ENCODE assay signal across 10 cellular contexts in genomic region chr20:1323830-1324597, GRCh38. TPM values are rescaled to one million over a fixed set of nuclear protein-coding genes. Genes with fewer than 3 reads are reported as not detected.
DNase-seq lines count a peak whose midpoint lies in the region; ATAC-seq, FAIRE-seq and TF ChIP-seq lines count a peak whose summit lies in the region.
"Had no signal": no experiment of that assay in that cellular context is flagged by ENCODE, and none has a peak within 500 bp of the region (broad histone marks: within the 10 kb centered on the region; RNA-seq: fewer than 3 reads in every experiment).

No MANE protein-coding gene starts in this region.

- FAIRE-seq in RCC 7860 (lab: Jason Lieb, UNC), result no peak
- FAIRE-seq: small intestine had no signal

- H3K4me1 ChIP-seq in GM23338 (ENCODE audit: insufficient read depth) (peaks cover 7% of the 10 kb centered on the region), skeletal muscle satellite cell (ENCODE audit: control insufficient read depth, insufficient read depth, low read length) (peaks cover 70% of the 10 kb centered on the region)

- no peak overlapping the region for H3K27ac ChIP-seq in GM23338 (ENCODE audit: low read depth)
- peak overlapping the region; percentile 92 for H3K27ac ChIP-seq in VCaP

- H3K4me2 ChIP-seq in GM23338, result peak overlapping the region; percentile 88; the same call in 1 of the 2 replicates
- peak overlapping the region; percentile 93 for H3K4me2 ChIP-seq in skeletal muscle satellite cell (ENCODE audit: low read length)

- DNase-seq in GM23338 (ENCODE audit: low spot score) (no peak), left cardiac atrium (peak; percentile 16), RCC 7860 (ENCODE audit: low spot score) (no peak), NCI-H2029 treated with DMSO at 0.1 percent for 48 hours (lab: John Stamatoyannopoulos, UW) (no peak)
- DNase-seq: NCI-H2081 treated with DMSO at 0.1 percent for 48 hours, small intestine had no signal

- no peak overlapping the region for H3K4me3 Mint-ChIP-seq in GM23338
- H3K4me3 Mint-ChIP-seq: stimulated activated memory B cell treated with anti-CD40 and anti-IgM and Interleukin-4, amounts not matched to agents 10 μg/mL and 1 μg/mL and 100 μg/mL, for 72 hours had no signal

- H3F3A ChIP-seq in GM23338 (replicated peaks; ENCODE audit: low read depth), result no peaks in the 10 kb centered on the region

- H2AFZ ChIP-seq in GM23338, result no peak overlapping the region

- ATAC-seq in GM23338, result no peak
- ATAC-seq in left cardiac atrium, result no peak
- ATAC-seq in GM18858 (IDR thresholded peaks at IDR 0.05; ENCODE audit: unreplicated experiment), result no peak

- H3K79me2 ChIP-seq in GM23338 (replicated peaks; ENCODE audit: insufficient read depth), result peaks cover 33% of the 10 kb centered on the region

- H3K36me3 ChIP-seq in GM23338 (ENCODE audit: insufficient read depth) (no peaks in the 10 kb centered on the region), skeletal muscle satellite cell (ENCODE audit: insufficient read depth, low read length) (no peaks in the 10 kb centered on the region)

- H3K9me2 ChIP-seq in GM23338 (ENCODE audit: insufficient read depth), result no peaks in the 10 kb centered on the region

- peaks cover 7% of the 10 kb centered on the region for H3K27me3 Mint-ChIP-seq in GM23338 (ENCODE audit: insufficient read depth, low read depth, poor library complexity)
- H3K27me3 Mint-ChIP-seq: stimulated activated memory B cell treated with anti-CD40 and anti-IgM and Interleukin-4, amounts not matched to agents 10 μg/mL and 1 μg/mL and 100 μg/mL, for 72 hours had no signal

- H3K27ac Mint-ChIP-seq in GM23338, result no peak overlapping the region
- H3K27ac Mint-ChIP-seq: stimulated activated memory B cell treated with anti-CD40 and anti-IgM and Interleukin-4, amounts not matched to agents 10 μg/mL and 1 μg/mL and 100 μg/mL, for 72 hours had no signal

- TF ChIP-seq CTCF in GM23338 (conservative IDR thresholded peaks at IDR 0.05; ENCODE audit: low read depth in 2 of 2), result no peak
- TF ChIP-seq CTCF in VCaP (conservative IDR thresholded peaks at IDR 0.05), result no peak

- intact Hi-C loops in left cardiac atrium (cut with DNase I), result loop anchor here (1.0 to 5.0 kb wide), 2 partner anchors 63 to 68 kb away; no protein-coding TSS in a partner anchor

- no peaks in the 10 kb centered on the region for H3K9me3 Mint-ChIP-seq in GM23338
- H3K9me3 Mint-ChIP-seq: stimulated activated memory B cell treated with anti-CD40 and anti-IgM and Interleukin-4, amounts not matched to agents 10 μg/mL and 1 μg/mL and 100 μg/mL, for 72 hours had no signal

- peaks cover 8% of the 10 kb centered on the region; the same call in 2 of the 3 replicates for H3K4me1 Mint-ChIP-seq in GM23338
- H3K4me1 Mint-ChIP-seq: stimulated activated memory B cell treated with anti-CD40 and anti-IgM and Interleukin-4, amounts not matched to agents 10 μg/mL and 1 μg/mL and 100 μg/mL, for 72 hours had no signal

- H3K4me3 ChIP-seq in GM23338 (no peak overlapping the region), skeletal muscle satellite cell (ENCODE audit: low read length) (peak overlapping the region; percentile 85)

- no peaks in the 10 kb centered on the region; the same call in 1 of the 3 replicates for H3K36me3 Mint-ChIP-seq in GM23338 (ENCODE audit: low read depth)
- H3K36me3 Mint-ChIP-seq: stimulated activated memory B cell treated with anti-CD40 and anti-IgM and Interleukin-4, amounts not matched to agents 10 μg/mL and 1 μg/mL and 100 μg/mL, for 72 hours had no signal

- no peaks in the 10 kb centered on the region for H3K9me3 ChIP-seq in skeletal muscle satellite cell (replicated peaks; ENCODE audit: low read length)

- H3K27me3 ChIP-seq in GM23338 (ENCODE audit: insufficient read depth) (no peaks in the 10 kb centered on the region), skeletal muscle satellite cell (ENCODE audit: control insufficient read depth, insufficient read depth, low read length) (no peaks in the 10 kb centered on the region)

- H3K9ac ChIP-seq in skeletal muscle satellite cell (ENCODE audit: low read depth, low read length), result peak overlapping the region; percentile 100

- peaks cover 16% of the 10 kb centered on the region; the same call in 1 of the 2 replicates for H4K20me1 ChIP-seq in GM23338 (replicated peaks; ENCODE audit: insufficient read depth)

TF ChIP-seq in GM23338, 12 proteins besides CTCF, POLR2A, EP300 and RAD21 (continues in another document):
- TF ChIP-seq JUNB (IDR thresholded peaks at IDR 0.05; ENCODE audit: unreplicated experiment), result no peak
- TF ChIP-seq ZNF114 (CRISPR knock-in tag; IDR thresholded peaks at IDR 0.05), result no peak
- TF ChIP-seq EZH2 (IDR thresholded peaks at IDR 0.05; ENCODE audit: low read depth, unreplicated experiment), result no peak
- no peak for TF ChIP-seq ZNF331 (CRISPR knock-in tag; IDR thresholded peaks at IDR 0.05; ENCODE audit: low read depth)
- no peak for TF ChIP-seq STAT1 (IDR thresholded peaks at IDR 0.05; ENCODE audit: unreplicated experiment)
- TF ChIP-seq, protein P1, sequence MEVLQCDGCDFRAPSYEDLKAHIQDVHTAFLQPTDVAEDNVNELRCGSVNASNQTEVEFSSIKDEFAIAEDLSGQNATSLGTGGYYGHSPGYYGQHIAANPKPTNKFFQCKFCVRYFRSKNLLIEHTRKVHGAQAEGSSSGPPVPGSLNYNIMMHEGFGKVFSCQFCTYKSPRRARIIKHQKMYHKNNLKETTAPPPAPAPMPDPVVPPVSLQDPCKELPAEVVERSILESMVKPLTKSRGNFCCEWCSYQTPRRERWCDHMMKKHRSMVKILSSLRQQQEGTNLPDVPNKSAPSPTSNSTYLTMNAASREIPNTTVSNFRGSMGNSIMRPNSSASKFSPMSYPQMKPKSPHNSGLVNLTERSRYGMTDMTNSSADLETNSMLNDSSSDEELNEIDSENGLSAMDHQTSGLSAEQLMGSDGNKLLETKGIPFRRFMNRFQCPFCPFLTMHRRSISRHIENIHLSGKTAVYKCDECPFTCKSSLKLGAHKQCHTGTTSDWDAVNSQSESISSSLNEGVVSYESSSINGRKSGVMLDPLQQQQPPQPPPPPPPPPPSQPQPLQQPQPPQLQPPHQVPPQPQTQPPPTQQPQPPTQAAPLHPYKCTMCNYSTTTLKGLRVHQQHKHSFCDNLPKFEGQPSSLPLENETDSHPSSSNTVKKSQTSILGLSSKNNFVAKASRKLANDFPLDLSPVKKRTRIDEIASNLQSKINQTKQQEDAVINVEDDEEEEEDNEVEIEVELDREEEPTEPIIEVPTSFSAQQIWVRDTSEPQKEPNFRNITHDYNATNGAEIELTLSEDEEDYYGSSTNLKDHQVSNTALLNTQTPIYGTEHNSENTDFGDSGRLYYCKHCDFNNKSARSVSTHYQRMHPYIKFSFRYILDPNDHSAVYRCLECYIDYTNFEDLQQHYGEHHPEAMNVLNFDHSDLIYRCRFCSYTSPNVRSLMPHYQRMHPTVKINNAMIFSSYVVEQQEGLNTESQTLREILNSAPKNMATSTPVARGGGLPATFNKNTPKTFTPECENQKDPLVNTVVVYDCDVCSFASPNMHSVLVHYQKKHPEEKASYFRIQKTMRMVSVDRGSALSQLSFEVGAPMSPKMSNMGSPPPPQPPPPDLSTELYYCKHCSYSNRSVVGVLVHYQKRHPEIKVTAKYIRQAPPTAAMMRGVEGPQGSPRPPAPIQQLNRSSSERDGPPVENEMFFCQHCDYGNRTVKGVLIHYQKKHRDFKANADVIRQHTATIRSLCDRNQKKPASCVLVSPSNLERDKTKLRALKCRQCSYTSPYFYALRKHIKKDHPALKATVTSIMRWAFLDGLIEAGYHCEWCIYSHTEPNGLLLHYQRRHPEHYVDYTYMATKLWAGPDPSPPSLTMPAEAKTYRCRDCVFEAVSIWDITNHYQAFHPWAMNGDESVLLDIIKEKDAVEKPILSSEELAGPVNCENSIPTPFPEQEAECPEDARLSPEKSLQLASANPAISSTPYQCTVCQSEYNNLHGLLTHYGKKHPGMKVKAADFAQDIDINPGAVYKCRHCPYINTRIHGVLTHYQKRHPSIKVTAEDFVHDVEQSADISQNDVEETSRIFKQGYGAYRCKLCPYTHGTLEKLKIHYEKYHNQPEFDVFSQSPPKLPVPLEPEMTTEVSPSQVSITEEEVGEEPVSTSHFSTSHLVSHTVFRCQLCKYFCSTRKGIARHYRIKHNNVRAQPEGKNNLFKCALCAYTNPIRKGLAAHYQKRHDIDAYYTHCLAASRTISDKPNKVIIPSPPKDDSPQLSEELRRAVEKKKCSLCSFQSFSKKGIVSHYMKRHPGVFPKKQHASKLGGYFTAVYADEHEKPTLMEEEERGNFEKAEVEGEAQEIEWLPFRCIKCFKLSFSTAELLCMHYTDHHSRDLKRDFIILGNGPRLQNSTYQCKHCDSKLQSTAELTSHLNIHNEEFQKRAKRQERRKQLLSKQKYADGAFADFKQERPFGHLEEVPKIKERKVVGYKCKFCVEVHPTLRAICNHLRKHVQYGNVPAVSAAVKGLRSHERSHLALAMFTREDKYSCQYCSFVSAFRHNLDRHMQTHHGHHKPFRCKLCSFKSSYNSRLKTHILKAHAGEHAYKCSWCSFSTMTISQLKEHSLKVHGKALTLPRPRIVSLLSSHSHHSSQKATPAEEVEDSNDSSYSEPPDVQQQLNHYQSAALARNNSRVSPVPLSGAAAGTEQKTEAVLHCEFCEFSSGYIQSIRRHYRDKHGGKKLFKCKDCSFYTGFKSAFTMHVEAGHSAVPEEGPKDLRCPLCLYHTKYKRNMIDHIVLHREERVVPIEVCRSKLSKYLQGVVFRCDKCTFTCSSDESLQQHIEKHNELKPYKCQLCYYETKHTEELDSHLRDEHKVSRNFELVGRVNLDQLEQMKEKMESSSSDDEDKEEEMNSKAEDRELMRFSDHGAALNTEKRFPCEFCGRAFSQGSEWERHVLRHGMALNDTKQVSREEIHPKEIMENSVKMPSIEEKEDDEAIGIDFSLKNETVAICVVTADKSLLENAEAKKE (CRISPR knock-in tag; IDR thresholded peaks at IDR 0.05), result no peak
- TF ChIP-seq NANOG (IDR thresholded peaks at IDR 0.05; ENCODE audit: borderline replicate concordance), result no peak
- TF ChIP-seq POLR2AphosphoS5 (IDR thresholded peaks at IDR 0.05; ENCODE audit: low read depth), result no peak
- TF ChIP-seq CREB1 (CRISPR knock-in tag; IDR thresholded peaks at IDR 0.05; ENCODE audit: low read depth), result no peak

RNA-seq across cellular contexts. Expression of gene SDCBP2, which starts 4.9 kb away (rescaled TPM):
- 4.6 and 5.3 TPM in 2 replicates for total RNA-seq in GM23338 (2014; rRNA removed; shearing (Covaris generic))
- 2.9 and 3.2 TPM in 2 replicates for polyA plus RNA-seq in GM23338 (2016; fragmentation: Nextera tagmentation; extraction: Ambion mirVana)
- total RNA-seq in left cardiac atrium, result 1 to 10 TPM; 1.4 to 4.4 TPM
- 0.76 and 1.7 TPM in 2 replicates for total RNA-seq in skeletal muscle satellite cell (2012; rRNA removed)

RNA-seq across cellular contexts. Expression of gene SNPH, which starts 57.9 kb away (rescaled TPM):
- total RNA-seq in GM23338 (2014; rRNA removed; shearing (Covaris generic)), result 3.5 and 5.8 TPM in 2 replicates
- 1.3 and 1.5 TPM in 2 replicates for polyA plus RNA-seq in GM23338 (2016; fragmentation: Nextera tagmentation; extraction: Ambion mirVana)
- total RNA-seq in left cardiac atrium, result 1 to 10 TPM; 4.6 to 5.5 TPM
- total RNA-seq in skeletal muscle satellite cell (2012; rRNA removed), result 7.1 and 7.2 TPM in 2 replicates
